In the genomic region with DNA sequence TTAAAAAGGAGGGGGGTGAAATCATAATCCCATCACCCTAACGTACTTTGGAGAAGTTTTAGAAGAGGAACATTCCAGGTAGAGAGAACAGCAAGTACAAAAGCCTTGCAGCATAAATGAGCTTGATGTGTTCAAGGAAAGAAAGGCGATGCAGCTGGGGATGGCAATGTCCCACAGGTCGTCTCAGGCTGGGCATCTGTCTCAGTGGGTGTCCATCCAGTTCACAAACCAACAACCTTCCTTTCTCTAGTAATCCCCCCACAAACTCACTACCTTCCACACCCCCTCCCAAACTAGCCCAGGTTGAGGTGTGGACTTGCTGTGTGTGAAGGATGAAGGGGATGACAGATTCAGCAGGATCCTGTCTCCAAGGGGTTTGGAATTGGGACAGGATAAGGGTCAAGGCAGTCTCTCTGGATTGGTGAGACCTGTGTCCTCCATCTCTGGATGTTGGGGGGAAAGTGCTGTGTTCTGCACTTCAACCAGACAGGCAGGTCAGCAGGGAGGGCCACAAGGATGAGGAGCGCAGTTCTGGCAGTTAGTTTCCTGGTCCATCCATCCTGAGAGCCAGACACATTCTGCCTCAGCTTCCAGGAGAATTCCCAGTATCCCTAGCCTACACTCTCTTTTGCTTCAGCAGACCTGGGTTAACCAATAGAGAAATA, we compare ENCODE assay signal across 1 cellular context.
TF ChIP-seq lines count a peak whose summit lies in the region.

No MANE protein-coding gene starts in this region.

TF ChIP-seq in H1, 55 proteins besides CTCF, POLR2A, EP300 and RAD21:
- TF ChIP-seq SIRT6 (IDR thresholded peaks at IDR 0.05; ENCODE audit: low read length) (no peak), SP2 (IDR thresholded peaks at IDR 0.05; ENCODE audit: low read length) (no peak), EGR1 (IDR thresholded peaks at IDR 0.05; ENCODE audit: borderline replicate concordance, low read depth, low read length) (no peak), YY1 (IDR thresholded peaks at IDR 0.05; ENCODE audit: low read depth, low read length) (no peak), KDM1A (IDR thresholded peaks at IDR 0.05; ENCODE audit: borderline replicate concordance, low read length) (no peak), NRF1 (IDR thresholded peaks at IDR 0.05; ENCODE audit: low read depth, low read length) (no peak), RNF2 (IDR thresholded peaks at IDR 0.05; ENCODE audit: borderline replicate concordance, low read depth, low read length, missing control alignments, poor library complexity, severe bottlenecking) (no peak), FOSL1 (IDR thresholded peaks at IDR 0.05; ENCODE audit: insufficient read depth, low read depth, low read length) (no peak), CTBP2 (IDR thresholded peaks at IDR 0.05; ENCODE audit: borderline replicate concordance, insufficient read depth, insufficient read length, low read length) (no peak), TAF1 (IDR thresholded peaks at IDR 0.05; ENCODE audit: low read depth, low read length) (no peak), HDAC6 (IDR thresholded peaks at IDR 0.05; ENCODE audit: low read depth, low read length) (no peak), SRF (IDR thresholded peaks at IDR 0.05; ENCODE audit: low read depth, low read length) (no peak)
- TF ChIP-seq, protein P1, sequence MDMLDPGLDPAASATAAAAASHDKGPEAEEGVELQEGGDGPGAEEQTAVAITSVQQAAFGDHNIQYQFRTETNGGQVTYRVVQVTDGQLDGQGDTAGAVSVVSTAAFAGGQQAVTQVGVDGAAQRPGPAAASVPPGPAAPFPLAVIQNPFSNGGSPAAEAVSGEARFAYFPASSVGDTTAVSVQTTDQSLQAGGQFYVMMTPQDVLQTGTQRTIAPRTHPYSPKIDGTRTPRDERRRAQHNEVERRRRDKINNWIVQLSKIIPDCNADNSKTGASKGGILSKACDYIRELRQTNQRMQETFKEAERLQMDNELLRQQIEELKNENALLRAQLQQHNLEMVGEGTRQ (IDR thresholded peaks at IDR 0.05; ENCODE audit: low read length), result no peak
